30 cellular contexts compared by ENCODE assay signal in the genomic region with DNA sequence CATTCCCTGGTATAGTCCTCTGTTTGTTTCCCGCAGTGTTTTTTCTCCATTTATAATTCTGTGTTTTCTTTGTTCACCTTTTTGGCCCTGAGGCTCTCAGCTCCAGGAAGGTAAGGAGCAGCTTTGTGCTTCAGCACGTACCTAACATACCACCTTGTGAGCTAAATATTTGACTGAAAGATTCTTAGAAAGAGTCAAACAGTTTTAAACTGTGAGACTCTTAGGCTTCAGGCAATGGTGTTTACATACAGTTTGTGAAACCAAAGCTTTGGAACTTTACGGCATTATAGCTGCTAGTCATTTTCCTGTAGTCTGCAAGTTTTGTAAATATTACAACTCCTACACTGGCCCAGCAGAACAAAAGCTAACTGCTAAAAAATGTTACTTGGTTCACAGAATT. TPM values are rescaled to one million over a fixed set of nuclear protein-coding genes. Genes with fewer than 3 reads are reported as not detected.
DNase-seq lines count a peak whose midpoint lies in the region; ATAC-seq, FAIRE-seq and TF ChIP-seq lines count a peak whose summit lies in the region.
"Had no signal": no experiment of that assay in that cellular context is flagged by ENCODE, and none has a peak within 500 bp of the region (broad histone marks: within the 10 kb centered on the region; RNA-seq: fewer than 3 reads in every experiment).

No MANE protein-coding gene starts in this region.

- POLR2A ChIA-PET in endothelial cell of umbilical vein (lab: Charles Lee) = no interaction called here

- no peaks in the 10 kb centered on the region for H3K9me1 ChIP-seq in endothelial cell of umbilical vein (replicated peaks; ENCODE audit: control insufficient read depth, extremely low read depth, insufficient read depth, low read length)

- no peak for TF ChIP-seq POLR2A in endothelial cell of umbilical vein (IDR thresholded peaks at IDR 0.05; ENCODE audit: low read depth, low read length)

- no peak overlapping the region for H2AFZ ChIP-seq in endothelial cell of umbilical vein (ENCODE audit: low read depth, low read length)

- peaks cover 14% of the 10 kb centered on the region for H3K4me1 ChIP-seq in endothelial cell of umbilical vein (ENCODE audit: control insufficient read depth, extremely low read depth, insufficient read depth, low read length)
- H3K4me1 ChIP-seq: esophagus muscularis mucosa, right atrium auricular region had no signal

- H3K27ac Mint-ChIP-seq in T-helper 17 cell (peak overlapping the region; percentile 81), nephron progenitor cell (peak overlapping the region; percentile 74)
- H3K27ac Mint-ChIP-seq: T-helper 2 cell treated with Interferon-gamma antibody and Interleukin-4, amounts not matched to agents 5 μg/mL and 100 μg/mL, for 36 hours had no signal

- no peak overlapping the region for H3K4me2 ChIP-seq in endothelial cell of umbilical vein (ENCODE audit: insufficient read depth, low read length)

- H3K36me3 Mint-ChIP-seq in T-helper 17 cell (ENCODE audit: low read depth) = peaks cover 15% of the 10 kb centered on the region
- peaks cover 60% of the 10 kb centered on the region for H3K36me3 Mint-ChIP-seq in nephron progenitor cell (ENCODE audit: low read depth)

- ATAC-seq in T-helper 17 cell = no peak
- no peak for ATAC-seq in HG03521 (IDR thresholded peaks at IDR 0.05; ENCODE audit: unreplicated experiment)
- ATAC-seq: gastrocnemius medialis, SK-N-SH treated with all-trans-retinoic acid at 6 μM for 48 hours had no signal

- TF ChIP-seq CTCF in C4-2B (conservative IDR thresholded peaks at IDR 0.05) (no peak), endothelial cell of umbilical vein (IDR thresholded peaks at IDR 0.05; ENCODE audit: extremely low read depth in 1 of 2, insufficient read depth in 1 of 2, low read depth in 1 of 2, low read length in 2 of 2) (no peak), nephron progenitor cell (IDR thresholded peaks at IDR 0.05) (no peak)

- no peaks in the 10 kb centered on the region for H3K27me3 ChIP-seq in endothelial cell of umbilical vein (ENCODE audit: control insufficient read depth in 2 of 2, insufficient read depth in 2 of 2, low read length in 2 of 2)
- H3K27me3 ChIP-seq: esophagus muscularis mucosa, gastrocnemius medialis, pancreas, right atrium auricular region, stomach had no signal

- H3K36me3 ChIP-seq in endothelial cell of umbilical vein (ENCODE audit: control insufficient read depth in 2 of 2, extremely low read depth in 1 of 2, insufficient read depth in 2 of 2, low read length in 2 of 2) = peaks cover 10 to 24% of the 10 kb centered on the region in 2 experiments

- no peaks in the 10 kb centered on the region for H3K27me3 Mint-ChIP-seq in T-helper 17 cell
- no peaks in the 10 kb centered on the region for H3K27me3 Mint-ChIP-seq in nephron progenitor cell (ENCODE audit: low read depth, poor library complexity)
- H3K27me3 Mint-ChIP-seq: CD4-positive, CD25-positive, alpha-beta regulatory T cell had no signal

- DNase-seq in T-helper 17 cell (no peak), endothelial cell of umbilical vein (ENCODE audit: low read depth, low spot score) (peak; percentile 44), nephron progenitor cell (no peak), cerebellum (ENCODE audit: low spot score) (no peak), SW 1271 (lab: John Stamatoyannopoulos, UW) (no peak)
- no peak for DNase-seq in activated effector memory CD4-positive, alpha-beta T cell treated with anti-CD3 and anti-CD28 coated beads, Interleukin-2, amount 50 U/mL, for 16 hours
- DNase-seq: activated CD4-positive, alpha-beta T cell treated with anti-CD3 and anti-CD28 coated beads for 48 hours; activated gamma-delta T cell treated with Interleukin-2 at 50 U/mL for 16 hours; activated T-cell treated with anti-CD3 and anti-CD28 coated beads, Interleukin-2, amount 50 U/mL, for 1 hour; CD4-positive, CD25-positive, alpha-beta regulatory T cell; cortex of kidney; effector memory CD4-positive, alpha-beta T cell; gastrocnemius medialis; GOT3; NCI-H1417 treated with DMSO at 0.1 percent for 48 hours; NCI-H2081; NCI-H2227 treated with DMSO at 0.1 percent for 48 hours; NCI-H526; pancreas; stimulated activated CD8-positive, alpha-beta memory T cell treated with anti-CD3 and anti-CD28 coated beads, Interleukin-4, amount 100 ng/mL, for 48 hours; stomach; WERI-Rb-1 had no signal

- H3K4me3 Mint-ChIP-seq in T-helper 17 cell = no peak overlapping the region
- H3K4me3 Mint-ChIP-seq in nephron progenitor cell = no peak overlapping the region
- H3K4me3 Mint-ChIP-seq: CD4-positive, CD25-positive, alpha-beta regulatory T cell; T-helper 2 cell treated with Interferon-gamma antibody and Interleukin-4, amounts not matched to agents 5 μg/mL and 100 μg/mL, for 36 hours had no signal

- H3K9ac ChIP-seq in endothelial cell of umbilical vein (replicated peaks; ENCODE audit: extremely low read depth, insufficient read depth, low read length) = no peak overlapping the region

- no TSS peak for BruUV-seq in endothelial cell of umbilical vein (replicated peaks; lab: Mats Ljungman, UMichigan)

- no peak overlapping the region for H3K4me3 ChIP-seq in endothelial cell of umbilical vein (replicated peaks in 1 of 3; ENCODE audit: insufficient read depth in 1 of 3, low read depth in 1 of 3, low read length in 3 of 3)
- H3K4me3 ChIP-seq: esophagus muscularis mucosa, gastrocnemius medialis, lung, pancreas, right atrium auricular region, stomach had no signal

- peaks cover 2% of the 10 kb centered on the region for H3K79me2 ChIP-seq in endothelial cell of umbilical vein (ENCODE audit: control insufficient read depth, insufficient read depth, low read length)

- H3K9me3 ChIP-seq in T-helper 17 cell (ENCODE audit: control insufficient read depth, low read length, poor library complexity, severe bottlenecking) = no peaks in the 10 kb centered on the region
- H3K9me3 ChIP-seq in endothelial cell of umbilical vein (replicated peaks; ENCODE audit: control insufficient read depth, insufficient read depth, low read length) = no peaks in the 10 kb centered on the region
- H3K9me3 ChIP-seq: esophagus muscularis mucosa, gastrocnemius medialis, pancreas, right atrium auricular region, stomach had no signal

- CTCF ChIA-PET in endothelial cell of umbilical vein (lab: Charles Lee) = interaction anchor here (0.7 to 1.5 kb wide), 4 partner anchors 10 to 24 kb away, joined by 3 to 6 read pairs (median 4); no protein-coding TSS in a partner anchor

- FAIRE-seq in endothelial cell of umbilical vein (lab: Jason Lieb, UNC) = no peak
- FAIRE-seq: A204.1, pancreas had no signal

- dilution Hi-C loops in endothelial cell of umbilical vein (cut with MboI; ENCODE audit: extremely low pct_ligation_motif_present, low sequenced_read_pairs) = loop anchor here (10.0 kb wide), 1 partner anchor 61 kb away; no protein-coding TSS in a partner anchor

- no peaks in the 10 kb centered on the region for H4K20me1 ChIP-seq in endothelial cell of umbilical vein (replicated peaks; ENCODE audit: control insufficient read depth, extremely low read depth, insufficient read depth, low read length)

- H3K4me1 Mint-ChIP-seq in T-helper 17 cell (peaks cover 10% of the 10 kb centered on the region), nephron progenitor cell (peaks cover 18% of the 10 kb centered on the region)

- H3K9me3 Mint-ChIP-seq in nephron progenitor cell = no peaks in the 10 kb centered on the region
- H3K9me3 Mint-ChIP-seq: CD4-positive, CD25-positive, alpha-beta regulatory T cell; T-helper 2 cell treated with Interferon-gamma antibody and Interleukin-4, amounts not matched to agents 5 μg/mL and 100 μg/mL, for 36 hours had no signal

- H3K27ac ChIP-seq in C4-2B (peak overlapping the region; percentile 59), endothelial cell of umbilical vein (ENCODE audit: insufficient read depth, low read depth, low read length) (peak overlapping the region; percentile 14)
- H3K27ac ChIP-seq: esophagus muscularis mucosa, gastrocnemius medialis, pancreas, right atrium auricular region, stomach, WERI-Rb-1 had no signal

- intact Hi-C loops in endothelial cell of umbilical vein (cut with micrococcal nuclease) = no loop called here

TF ChIP-seq in endothelial cell of umbilical vein, 7 proteins besides CTCF, POLR2A, EP300 and RAD21:
- TF ChIP-seq MYC (IDR thresholded peaks at IDR 0.05; ENCODE audit: low read depth, low read length) (no peak), GATA2 (IDR thresholded peaks at IDR 0.05; ENCODE audit: insufficient read depth, insufficient read length, low read depth, low read length) (no peak), EZH2 (IDR thresholded peaks at IDR 0.05; ENCODE audit: borderline replicate concordance, low read depth, low read length, severe bottlenecking) (no peak), FOS (IDR thresholded peaks at IDR 0.05; ENCODE audit: borderline replicate concordance, insufficient read depth, low read length) (no peak), POLR2AphosphoS5 (IDR thresholded peaks at IDR 0.05; ENCODE audit: insufficient read depth, low read depth, low read length) (no peak), JUN (IDR thresholded peaks at IDR 0.05; ENCODE audit: borderline replicate concordance, insufficient read depth, insufficient read length, low read depth) (no peak)
- TF ChIP-seq, protein P1, sequence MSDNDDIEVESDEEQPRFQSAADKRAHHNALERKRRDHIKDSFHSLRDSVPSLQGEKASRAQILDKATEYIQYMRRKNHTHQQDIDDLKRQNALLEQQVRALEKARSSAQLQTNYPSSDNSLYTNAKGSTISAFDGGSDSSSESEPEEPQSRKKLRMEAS (IDR thresholded peaks at IDR 0.05; ENCODE audit: insufficient read depth, insufficient read length) = no peak

RNA-seq across cellular contexts. Expression of a gene that starts 39.0 kb away (rescaled TPM):
- total RNA-seq in T-helper 17 cell (100 to 1,000 TPM; 109 to 122 TPM), endothelial cell of umbilical vein (245 and 273 TPM in 2 replicates), cerebellum (115 TPM)
- 110 and 131 TPM in 2 replicates for polyA plus RNA-seq in endothelial cell of umbilical vein
- polyA plus RNA-seq in endothelial cell of umbilical vein (2011; cell fraction: cytosol; rRNA removed) = 137 and 144 TPM in 2 replicates
- polyA plus RNA-seq in endothelial cell of umbilical vein (2011; cell fraction: nucleus; rRNA removed) = 112 and 115 TPM in 2 replicates
- polyA plus RNA-seq in endothelial cell of umbilical vein (2012) = 238 and 247 TPM in 2 replicates
- polyA minus RNA-seq in endothelial cell of umbilical vein = 204 and 222 TPM in 2 replicates
- polyA minus RNA-seq in endothelial cell of umbilical vein (2011; cell fraction: cytosol; rRNA and poly(A)+ RNA removed) = 198 TPM
- polyA minus RNA-seq in endothelial cell of umbilical vein (2011; cell fraction: nucleus; rRNA and poly(A)+ RNA removed) = 64.3 and 74.5 TPM in 2 replicates
